11 cellular contexts compared by ENCODE assay signal in the genomic region with DNA sequence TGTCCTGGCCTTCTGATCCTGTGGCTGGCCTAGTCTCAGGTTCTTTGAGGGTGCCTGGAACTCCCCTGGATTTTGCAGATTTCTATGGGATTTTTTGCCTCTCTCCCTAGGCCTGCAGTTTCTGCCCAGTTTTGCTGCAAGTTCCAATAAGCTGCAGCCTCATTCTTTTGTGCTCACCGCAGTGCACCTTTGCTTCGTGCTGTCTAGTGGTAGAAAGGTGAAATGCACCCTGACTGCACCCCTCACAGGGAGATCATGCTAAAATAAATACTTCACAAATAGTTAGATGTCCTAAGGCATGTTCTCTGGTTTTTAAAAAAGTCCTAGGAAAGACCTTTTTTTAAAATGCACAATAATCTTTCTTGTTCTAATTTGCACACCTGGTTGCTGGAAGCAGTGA.
DNase-seq lines count a peak whose midpoint lies in the region; ATAC-seq, FAIRE-seq and TF ChIP-seq lines count a peak whose summit lies in the region.
"Had no signal": no experiment of that assay in that cellular context is flagged by ENCODE, and none has a peak within 500 bp of the region (broad histone marks: within the 10 kb centered on the region; RNA-seq: fewer than 3 reads in every experiment).

No MANE protein-coding gene starts in this region.

- intact Hi-C loops in gastrocnemius medialis (cut with DNase I; ENCODE audit: low total_unique reads): no loop called here

- no peaks in the 10 kb centered on the region for H3K9me3 Mint-ChIP-seq in GM23338
- H3K9me3 Mint-ChIP-seq in neural progenitor cell: no peaks in the 10 kb centered on the region
- H3K9me3 Mint-ChIP-seq: activated T-cell treated with anti-CD3 and anti-CD28 coated beads, Interleukin-2, amount 50 U/mL, for 72 hours had no signal

- H2AFZ ChIP-seq in GM23338 (no peak overlapping the region), H1 (ENCODE audit: low read length) (0 out of 2 replicates have a peak overlapping the region, but pooled peaks have one; percentile 15), neural progenitor cell (replicated peaks) (peak overlapping the region; percentile 61)

- CTCF ChIA-PET in H1 (lab: Charles Lee; ENCODE audit: partially characterized antibody): interaction anchor here (0.8 to 2.9 kb wide), 32 partner anchors 8 to 234 kb away, joined by 3 to 13 read pairs (median 4); partner anchors contain the start of gene CHMP1B

- H3K4me1 Mint-ChIP-seq in GM23338 (peaks cover 27% of the 10 kb centered on the region), neural progenitor cell (peaks cover 16% of the 10 kb centered on the region)

- H3K4me2 ChIP-seq in GM23338 (no peak overlapping the region), H1 (ENCODE audit: insufficient read depth in 1 of 2, low read depth in 2 of 2, low read length in 2 of 2) (no peak overlapping the region), neural progenitor cell (no peak overlapping the region)

- in situ Hi-C loops in gastrocnemius medialis (cut with MboI; ENCODE audit: low sequenced_read_pairs in 4 of 4): no loop called here

- TF ChIP-seq POLR2A in H1 (IDR thresholded peaks at IDR 0.05; ENCODE audit: control extremely low read depth in 1 of 2, low read depth in 2 of 2, low read length in 2 of 2) (no peak), gastrocnemius medialis (IDR thresholded peaks at IDR 0.05) (no peak)

- H3K27ac ChIP-seq in GM23338 (ENCODE audit: low read depth): no peak overlapping the region
- H3K27ac ChIP-seq in H1 (ENCODE audit: low read depth, low read length): no peak overlapping the region
- H3K27ac ChIP-seq in neural progenitor cell: no peak overlapping the region
- no peak overlapping the region for H3K27ac ChIP-seq in SJCRH30
- no peak overlapping the region for H3K27ac ChIP-seq in gastrocnemius medialis
- H3K27ac ChIP-seq: ovary had no signal

- H3K18ac ChIP-seq in H1 (ENCODE audit: extremely low read depth, low read length): peak overlapping the region; percentile 56; the same call in 1 of the 2 replicates

- no peaks in the 10 kb centered on the region; the same call in 2 of the 3 replicates for H3K36me3 Mint-ChIP-seq in GM23338 (ENCODE audit: low read depth)
- no peaks in the 10 kb centered on the region for H3K36me3 Mint-ChIP-seq in neural progenitor cell

- no peak overlapping the region for H2AK5ac ChIP-seq in H1 (ENCODE audit: low read depth, low read length)

- H3K4me3 Mint-ChIP-seq in GM23338 (no peak overlapping the region; the same call in 2 of the 3 replicates), neural progenitor cell (no peak overlapping the region)
- H3K4me3 Mint-ChIP-seq: activated T-cell treated with anti-CD3 and anti-CD28 coated beads, Interleukin-2, amount 50 U/mL, for 72 hours had no signal

- TF ChIP-seq EP300 in H1 (IDR thresholded peaks at IDR 0.05; ENCODE audit: borderline replicate concordance in 1 of 2, low read depth in 2 of 2, low read length in 2 of 2): no peak

- POLR2A ChIA-PET in H1 (lab: Charles Lee; ENCODE audit: partially characterized antibody): no interaction called here

- DNase-seq in GM23338 (ENCODE audit: low spot score): peak; percentile 68
- DNase-seq in NT2/D1 (ENCODE audit: low read depth, low spot score): peak; percentile 20
- no peak for DNase-seq in H1 (ENCODE audit: low read depth in 1 of 2, low spot score in 2 of 2)
- peak; percentile 63 for DNase-seq in neural progenitor cell (ENCODE audit: low spot score)
- DNase-seq in amniotic stem cell (lab: John Stamatoyannopoulos, UW): no peak
- DNase-seq in SJCRH30: no peak
- no peak for DNase-seq in gastrocnemius medialis
- DNase-seq: activated T-cell treated with anti-CD3 and anti-CD28 coated beads, Interleukin-2, amount 50 U/mL, for 72 hours; NCI-H2081 treated with DMSO at 0.1 percent for 48 hours; ovary; stimulated activated naive CD4-positive, alpha-beta T cell treated with Interleukin-2 at 50 U/mL for 16 hours had no signal

- H3K14ac ChIP-seq in H1 (ENCODE audit: insufficient read length): no peak overlapping the region

- peak overlapping the region; percentile 42; the same call in 1 of the 2 replicates for H2BK12ac ChIP-seq in H1 (ENCODE audit: low read depth, low read length)

- H2BK15ac ChIP-seq in H1 (ENCODE audit: low read length): 0 out of 2 replicates have a peak overlapping the region, but pooled peaks have one; percentile 0

- H3K23ac ChIP-seq in H1 (ENCODE audit: insufficient read length): no peak overlapping the region

- H3K79me2 ChIP-seq in GM23338 (replicated peaks; ENCODE audit: insufficient read depth) (no peaks in the 10 kb centered on the region), H1 (ENCODE audit: control insufficient read depth in 1 of 2, insufficient read depth in 2 of 2, low read length in 2 of 2) (no peaks in the 10 kb centered on the region), neural progenitor cell (ENCODE audit: low read depth) (no peaks in the 10 kb centered on the region)

- TF ChIP-seq CTCF in GM23338 (conservative IDR thresholded peaks at IDR 0.05; ENCODE audit: low read depth in 2 of 2) (peak; percentile 43 to 66), H1 (IDR thresholded peaks at IDR 0.05; ENCODE audit: control extremely low read depth in 1 of 3, insufficient read depth in 1 of 3, low read depth in 1 of 3, low read length in 3 of 3) (peak; percentile 30 to 55 (median 43); a peak in 3 of 4 replicates), neural progenitor cell (IDR thresholded peaks at IDR 0.05) (peak; percentile 61), gastrocnemius medialis (IDR thresholded peaks at IDR 0.05 in 4 of 5, conservative IDR thresholded peaks at IDR 0.05 in 1 of 5) (no peak)

- no peak overlapping the region for H2BK120ac ChIP-seq in H1 (replicated peaks; ENCODE audit: low read depth, low read length)

- H3K56ac ChIP-seq in H1 (replicated peaks; ENCODE audit: insufficient read length, low read depth, low read length): no peak overlapping the region

- H3K27ac Mint-ChIP-seq in GM23338: peak overlapping the region; percentile 94
- peak overlapping the region; percentile 97 for H3K27ac Mint-ChIP-seq in neural progenitor cell
- H3K27ac Mint-ChIP-seq: activated T-cell treated with anti-CD3 and anti-CD28 coated beads, Interleukin-2, amount 50 U/mL, for 72 hours had no signal

- H4K20me1 ChIP-seq in GM23338 (replicated peaks; ENCODE audit: insufficient read depth) (no peaks in the 10 kb centered on the region), H1 (replicated peaks in 1 of 2; ENCODE audit: control insufficient read depth in 1 of 2, insufficient read depth in 2 of 2, low read length in 2 of 2) (no peaks in the 10 kb centered on the region), neural progenitor cell (ENCODE audit: low read depth) (no peaks in the 10 kb centered on the region)

- H3K27me3 Mint-ChIP-seq in GM23338 (ENCODE audit: insufficient read depth, low read depth, poor library complexity) (peaks cover 7% of the 10 kb centered on the region), neural progenitor cell (ENCODE audit: insufficient read depth, low read depth) (peaks cover 3% of the 10 kb centered on the region)

- peak; percentile 36 to 51 for TF ChIP-seq RAD21 in H1 (IDR thresholded peaks at IDR 0.05 in 1 of 2, conservative IDR thresholded peaks at IDR 0.05 in 1 of 2; ENCODE audit: low read depth in 2 of 2, low read length in 2 of 2)

- H3K4me3 ChIP-seq in GM23338 (no peak overlapping the region), NT2/D1 (ENCODE audit: insufficient read length, low read depth) (no peak overlapping the region), H1 (ENCODE audit: extremely low read depth in 1 of 4, insufficient read depth in 2 of 4, low read depth in 3 of 4, low read length in 4 of 4) (no peak overlapping the region), neural progenitor cell (no peak overlapping the region), SJCRH30 (no peak overlapping the region), gastrocnemius medialis (no peak overlapping the region)
- H3K4me3 ChIP-seq: ovary had no signal

- no peaks in the 10 kb centered on the region for H3K79me1 ChIP-seq in H1 (ENCODE audit: low read depth, low read length)

- FAIRE-seq in H1 (lab: Jason Lieb, UNC): peak; percentile 84

- ATAC-seq in GM23338 (peak; percentile 89), gastrocnemius medialis (no peak)
- ATAC-seq: activated T-cell treated with anti-CD3 and anti-CD28 coated beads, Interleukin-2, amount 50 U/mL, for 72 hours had no signal

- H3K9me2 ChIP-seq in GM23338 (ENCODE audit: insufficient read depth): no peaks in the 10 kb centered on the region; the same call in 1 of the 2 replicates

- H2BK5ac ChIP-seq in H1 (ENCODE audit: low read depth, low read length): peak overlapping the region; percentile 49; the same call in 1 of the 2 replicates

- H3K23me2 ChIP-seq in H1 (ENCODE audit: low read depth, low read length): no peaks in the 10 kb centered on the region

- H4K5ac ChIP-seq in H1 (ENCODE audit: insufficient read length, low read depth, low read length): no peak overlapping the region

- H3K9ac ChIP-seq in NT2/D1 (ENCODE audit: insufficient read length, low read depth): no peak overlapping the region
- no peak overlapping the region for H3K9ac ChIP-seq in H1 (replicated peaks in 1 of 4; ENCODE audit: extremely low read depth in 1 of 4, low read depth in 3 of 4, low read length in 3 of 4)
- no peak overlapping the region for H3K9ac ChIP-seq in neural progenitor cell

- no peak overlapping the region for H4K91ac ChIP-seq in H1 (replicated peaks; ENCODE audit: insufficient read length, low read length)

- H3K27me3 ChIP-seq in GM23338 (ENCODE audit: insufficient read depth) (no peaks in the 10 kb centered on the region), NT2/D1 (ENCODE audit: insufficient read depth, insufficient read length) (no peaks in the 10 kb centered on the region), H1 (replicated peaks in 1 of 4; ENCODE audit: control insufficient read depth in 3 of 4, extremely low read depth in 1 of 4, insufficient read depth in 3 of 4, low read length in 3 of 4) (no peaks in the 10 kb centered on the region), neural progenitor cell (no peaks in the 10 kb centered on the region), SJCRH30 (no peaks in the 10 kb centered on the region), gastrocnemius medialis (no peaks in the 10 kb centered on the region)
- H3K27me3 ChIP-seq: ovary had no signal

- H3F3A ChIP-seq in GM23338 (replicated peaks; ENCODE audit: low read depth): no peaks in the 10 kb centered on the region
- no peaks in the 10 kb centered on the region for H3F3A ChIP-seq in neural progenitor cell (ENCODE audit: low read depth)

- H3K4ac ChIP-seq in H1 (replicated peaks; ENCODE audit: insufficient read length, low read depth, low read length): no peak overlapping the region

- 74% methylated on average over 2 of the region's 2 CpGs; no CpG with 5 or more reads in 1 of the 2 experiments for WGBS in H1 (ENCODE audit: extremely low coverage in 1 of 2, insufficient coverage in 1 of 2, insufficient read length in 1 of 2, insufficient replicate concordance in 2 of 2, low coverage in 1 of 2, low lambda C conversion rate in 2 of 2, missing lambda C conversion rate in 1 of 2), 2 experiments

- H3K36me3 ChIP-seq in GM23338 (ENCODE audit: insufficient read depth) (no peaks in the 10 kb centered on the region), NT2/D1 (ENCODE audit: insufficient read depth, insufficient read length, low read length) (no peaks in the 10 kb centered on the region), H1 (ENCODE audit: control insufficient read depth in 2 of 4, insufficient read depth in 4 of 4, low read length in 3 of 4) (no peaks in the 10 kb centered on the region), neural progenitor cell (no peaks in the 10 kb centered on the region), SJCRH30 (no peaks in the 10 kb centered on the region), gastrocnemius medialis (no peaks in the 10 kb centered on the region)
- H3K36me3 ChIP-seq: ovary had no signal

- H3K4me1 ChIP-seq in GM23338 (ENCODE audit: insufficient read depth) (peaks cover 18% of the 10 kb centered on the region), NT2/D1 (ENCODE audit: insufficient read depth, insufficient read length) (peaks cover 6% of the 10 kb centered on the region), H1 (replicated peaks in 1 of 4; ENCODE audit: control insufficient read depth in 3 of 4, insufficient read depth in 4 of 4, low read length in 3 of 4) (peaks cover 0 to 13% (median 7%) of the 10 kb centered on the region in 4 experiments), neural progenitor cell (peaks cover 14% of the 10 kb centered on the region), SJCRH30 (no peaks in the 10 kb centered on the region), gastrocnemius medialis (no peaks in the 10 kb centered on the region)

- H3K9me3 ChIP-seq in NT2/D1 (ENCODE audit: insufficient read depth, low read length) (no peaks in the 10 kb centered on the region), H1 (ENCODE audit: insufficient read depth in 2 of 2, low read depth in 1 of 2, low read length in 1 of 2) (no peaks in the 10 kb centered on the region), neural progenitor cell (ENCODE audit: low read depth) (no peaks in the 10 kb centered on the region), SJCRH30 (replicated peaks) (no peaks in the 10 kb centered on the region), gastrocnemius medialis (no peaks in the 10 kb centered on the region)
- H3K9me3 ChIP-seq: ovary had no signal

- H2BK20ac ChIP-seq in H1 (ENCODE audit: low read length): no peak overlapping the region

- H4K8ac ChIP-seq in H1 (ENCODE audit: extremely low read depth, insufficient read depth, low read length): peak overlapping the region; percentile 71; the same call in 1 of the 2 replicates

Comparison
In these comparisons a context has a peak if more than half of its experiments do, and no peak if none do; other contexts are left out.
1. DNase-seq: peak in GM23338 (single experiment), NT2/D1 (single experiment) and neural progenitor cell (single experiment); none in H1 (0 of 2), amniotic stem cell (single experiment), SJCRH30 (0 of 2) and gastrocnemius medialis (0 of 2).
2. CTCF ChIP-seq: peak in GM23338 (2 of 2), H1 (3 of 3) and neural progenitor cell (single experiment); none in gastrocnemius medialis (0 of 5).